Comparison of ENCODE assay signal across 10 cellular contexts in genomic region chr6:81075974-81076373, GRCh38.
A peak's percentile ranks its signal among the peaks of the same experiment; 100 is the strongest.
DNase-seq lines count a peak whose midpoint lies in the region; ATAC-seq and TF ChIP-seq lines count a peak whose summit lies in the region.
"Had no signal": no experiment of that assay in that cellular context is flagged by ENCODE, and none has a peak within 500 bp of the region (broad histone marks: within the 10 kb centered on the region; RNA-seq: fewer than 3 reads in every experiment).

No MANE protein-coding gene starts in this region.

- peak in 2 of 3 experiments; percentile 75 to 80; a peak in 4 of 6 replicates for TF ChIP-seq CTCF in HCT116 (IDR thresholded peaks at IDR 0.05 in 2 of 3, conservative IDR thresholded peaks at IDR 0.05 in 1 of 3; ENCODE audit: borderline replicate concordance in 1 of 3, insufficient read depth in 1 of 3, low read depth in 2 of 3, low read length in 2 of 3)
- TF ChIP-seq CTCF in suprapubic skin (IDR thresholded peaks at IDR 0.05): no peak
- peak in 1 of 4 experiments; percentile 30 for TF ChIP-seq CTCF in gastroesophageal sphincter (IDR thresholded peaks at IDR 0.05)

- H3K9me3 ChIP-seq in HCT116 (ENCODE audit: control insufficient read depth in 1 of 2, insufficient read depth in 1 of 2, low read depth in 1 of 2, low read length in 2 of 2) (no peaks in the 10 kb centered on the region), suprapubic skin (no peaks in the 10 kb centered on the region), gastroesophageal sphincter (no peaks in the 10 kb centered on the region)
- H3K9me3 ChIP-seq: thoracic aorta had no signal

- H3K9ac ChIP-seq in HCT116 (ENCODE audit: low read length): no peak overlapping the region

- RAD21 ChIA-PET in HCT116 (lab: Charles Lee; ENCODE audit: low non-redundant PET in 1 of 2, low total read pairs in 2 of 2, uncharacterized antibody in 2 of 2, unreplicated experiment in 2 of 2): no interaction called here

- peak; percentile 80 for ATAC-seq in HCT116
- peak; percentile 52 for ATAC-seq in left lobe of liver
- no peak for ATAC-seq in gastroesophageal sphincter

- no peak for TF ChIP-seq POLR2A in HCT116 (IDR thresholded peaks at IDR 0.05; ENCODE audit: borderline replicate concordance, extremely low read depth, insufficient read depth, insufficient read length)
- no peak for TF ChIP-seq POLR2A in suprapubic skin (IDR thresholded peaks at IDR 0.05)
- no peak for TF ChIP-seq POLR2A in gastroesophageal sphincter (IDR thresholded peaks at IDR 0.05)

- H3K4me3 ChIP-seq in HCT116 (replicated peaks in 1 of 2; ENCODE audit: low read depth in 1 of 2, low read length in 2 of 2): no peak overlapping the region
- H3K4me3 ChIP-seq in suprapubic skin: no peak overlapping the region
- no peak overlapping the region for H3K4me3 ChIP-seq in gastroesophageal sphincter
- H3K4me3 ChIP-seq: thoracic aorta had no signal

- H3K79me2 ChIP-seq in HCT116 (ENCODE audit: insufficient read depth, low read length): no peaks in the 10 kb centered on the region

- no peak overlapping the region for H3K27ac ChIP-seq in HCT116 (ENCODE audit: low read depth, low read length)
- no peak overlapping the region for H3K27ac ChIP-seq in suprapubic skin
- H3K27ac ChIP-seq in gastroesophageal sphincter: no peak overlapping the region
- H3K27ac ChIP-seq: HL-60, thoracic aorta had no signal

- H3K9me2 ChIP-seq in HCT116 (ENCODE audit: insufficient read depth): no peaks in the 10 kb centered on the region

- peak; percentile 44 for DNase-seq in D341Med (ENCODE audit: low spot score)
- DNase-seq in HCT116 (ENCODE audit: low read depth, low spot score): peak; percentile 21
- peak; percentile 25 for DNase-seq in amniotic epithelial cell (ENCODE audit: low read depth)
- DNase-seq in left lobe of liver (ENCODE audit: low spot score): no peak
- no peak for DNase-seq in suprapubic skin (ENCODE audit: low spot score in 2 of 2)
- DNase-seq in activated effector memory CD4-positive, alpha-beta T cell treated with Interleukin-2 at 50 U/mL for 16 hours: no peak
- no peak for DNase-seq in posterior cingulate gyrus

- BruUV-seq in HCT116 (replicated peaks; lab: Mats Ljungman, UMichigan): no TSS peak

- H4K20me1 ChIP-seq in HCT116 (ENCODE audit: insufficient read depth): no peaks in the 10 kb centered on the region

- H3K4me2 ChIP-seq in HCT116 (ENCODE audit: low read length): no peak overlapping the region

- no peaks in the 10 kb centered on the region for H3K36me3 ChIP-seq in HCT116 (ENCODE audit: control insufficient read depth in 1 of 2, insufficient read depth in 2 of 2, low read length in 2 of 2)
- no peaks in the 10 kb centered on the region for H3K36me3 ChIP-seq in suprapubic skin
- H3K36me3 ChIP-seq in gastroesophageal sphincter: no peaks in the 10 kb centered on the region
- H3K36me3 ChIP-seq: thoracic aorta had no signal

- no peaks in the 10 kb centered on the region for H3K27me3 ChIP-seq in HCT116 (ENCODE audit: insufficient read depth, low read length)
- no peaks in the 10 kb centered on the region for H3K27me3 ChIP-seq in suprapubic skin
- H3K27me3 ChIP-seq in gastroesophageal sphincter: no peaks in the 10 kb centered on the region

- H3K4me1 ChIP-seq in HCT116 (ENCODE audit: control insufficient read depth in 1 of 2, insufficient read depth in 2 of 2, low read length in 2 of 2) (no peaks in the 10 kb centered on the region), suprapubic skin (no peaks in the 10 kb centered on the region), gastroesophageal sphincter (no peaks in the 10 kb centered on the region)

- H2AFZ ChIP-seq in HCT116 (ENCODE audit: low read depth, low read length, poor library complexity, severe bottlenecking): peak overlapping the region; percentile 89

- 59% methylated on average over 5 of the region's 5 CpGs for WGBS in suprapubic skin
- WGBS in gastroesophageal sphincter (ENCODE audit: low coverage in 1 of 2), 2 donors: 51 to 69% methylated on average over 3 to 5 of the region's 5 CpGs

- intact Hi-C loops in HCT116 (cut with micrococcal nuclease) (loop anchor here (5.0 kb wide), 1 partner anchor 469 kb away; no protein-coding TSS in a partner anchor), posterior cingulate gyrus (cut with DNase I) (no loop called here)

- POLR2A ChIA-PET in HCT116 (lab: Charles Lee): no interaction called here

- TF ChIP-seq EP300 in suprapubic skin (IDR thresholded peaks at IDR 0.05) (no peak), gastroesophageal sphincter (IDR thresholded peaks at IDR 0.05) (no peak)

- TF ChIP-seq RAD21 in HCT116 (IDR thresholded peaks at IDR 0.05; ENCODE audit: low read depth): peak; percentile 47

- CTCF ChIA-PET in HCT116 (lab: Charles Lee): interaction anchor here (0.6 to 1.7 kb wide), 10 partner anchors 9 to 677 kb away, joined by 3 to 6 read pairs (median 3); partner anchors contain the start of gene TENT5A

TF ChIP-seq in HCT116, 20 proteins besides CTCF, POLR2A, EP300 and RAD21:
- TF ChIP-seq FOSL1 (IDR thresholded peaks at IDR 0.05; ENCODE audit: low read depth): no peak
- TF ChIP-seq REST (IDR thresholded peaks at IDR 0.05; ENCODE audit: low read depth): no peak
- TF ChIP-seq EGR1 (IDR thresholded peaks at IDR 0.05; ENCODE audit: low read depth): no peak
- no peak for TF ChIP-seq CBX3 (IDR thresholded peaks at IDR 0.05; ENCODE audit: low read depth)
- TF ChIP-seq ZNF274 (IDR thresholded peaks at IDR 0.05; ENCODE audit: low read depth, low read length): no peak
- no peak for TF ChIP-seq MAX (IDR thresholded peaks at IDR 0.05)
- TF ChIP-seq TCF7L2 (IDR thresholded peaks at IDR 0.05; ENCODE audit: borderline replicate concordance, extremely low read depth, insufficient read depth, insufficient read length): no peak
- TF ChIP-seq CEBPB (IDR thresholded peaks at IDR 0.05; ENCODE audit: low read depth): no peak
- TF ChIP-seq ELF1 (IDR thresholded peaks at IDR 0.05; ENCODE audit: borderline replicate concordance, low read depth): no peak
- TF ChIP-seq YY1 (IDR thresholded peaks at IDR 0.05; ENCODE audit: extremely low read depth, insufficient replicate concordance, low read depth, low read length): no peak
- no peak for TF ChIP-seq JUND (IDR thresholded peaks at IDR 0.05)
- no peak for TF ChIP-seq SRF (IDR thresholded peaks at IDR 0.05; ENCODE audit: low read depth)
- no peak for TF ChIP-seq EZH2 (IDR thresholded peaks at IDR 0.05)
- no peak for TF ChIP-seq ATF3 (IDR thresholded peaks at IDR 0.05)
- TF ChIP-seq SIN3A (IDR thresholded peaks at IDR 0.05; ENCODE audit: low read depth): no peak
- no peak for TF ChIP-seq EZH2phosphoT487 (IDR thresholded peaks at IDR 0.05; ENCODE audit: borderline replicate concordance)
- no peak for TF ChIP-seq ZBTB33 (IDR thresholded peaks at IDR 0.05; ENCODE audit: extremely low read depth, insufficient replicate concordance, low read length)
- no peak for TF ChIP-seq POLR2AphosphoS5 (IDR thresholded peaks at IDR 0.05; ENCODE audit: low read depth, low read length)
- TF ChIP-seq SP1 (IDR thresholded peaks at IDR 0.05; ENCODE audit: low read depth): no peak

Comparison
In these comparisons a context has a peak if more than half of its experiments do, and no peak if none do; other contexts are left out.
1. DNase-seq: peak in D341Med (single experiment), HCT116 (single experiment) and amniotic epithelial cell (single experiment); none in left lobe of liver (single experiment), suprapubic skin (0 of 2), activated effector memory CD4-positive, alpha-beta T cell treated with Interleukin-2 at 50 U/mL for 16 hours (single experiment) and posterior cingulate gyrus (0 of 10).
2. CTCF ChIP-seq: peak in HCT116 (2 of 3); none in suprapubic skin (0 of 2).